ENCODE assay signal across 20 cellular contexts in the genomic region with DNA sequence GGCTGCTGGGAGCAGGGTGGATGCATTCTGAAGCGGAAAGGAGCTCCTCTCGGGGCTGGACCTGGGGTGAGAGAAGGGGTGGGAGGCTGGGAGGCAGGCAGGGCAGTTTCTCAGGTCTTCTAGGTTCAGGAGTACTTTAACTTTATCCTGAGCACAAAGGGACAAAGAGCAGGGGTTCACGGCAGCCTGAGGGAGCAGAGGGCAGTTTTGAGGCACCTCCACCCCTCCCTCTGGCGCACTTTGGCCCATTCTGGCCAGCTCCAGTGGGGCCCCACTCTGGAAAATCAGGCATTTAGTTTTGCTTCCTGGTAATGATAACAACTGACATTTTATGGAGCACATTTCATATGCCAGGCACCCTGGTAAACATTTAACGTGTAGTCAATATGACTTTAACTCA. TPM values are rescaled to one million over a fixed set of nuclear protein-coding genes. Genes with fewer than 3 reads are reported as not detected.
"Had no signal": no experiment of that assay in that cellular context is flagged by ENCODE, and none has a peak within 500 bp of the region (broad histone marks: within the 10 kb centered on the region; RNA-seq: fewer than 3 reads in every experiment).

No MANE protein-coding gene starts in this region.

- H3K27ac ChIP-seq: breast epithelium, neutrophil, right atrium auricular region, upper lobe of left lung had no signal

- H3K4me3 ChIP-seq: breast epithelium, right atrium auricular region, smooth muscle cell, upper lobe of left lung had no signal

- H3K4me3 Mint-ChIP-seq: activated CD4-positive, alpha-beta T cell treated with anti-CD3 and anti-CD28 coated beads, Interleukin-2, amount 10 ng/mL, durations not matched to agents 24 days and 14 days; activated naive CD8-positive, alpha-beta T cell treated with anti-CD3 and anti-CD28 coated beads for 36 hours; activated T-cell treated with anti-CD3 and anti-CD28 coated beads, Interleukin-2, amount 50 U/mL, for 72 hours had no signal

- FAIRE-seq: TTC549 had no signal

- DNase-seq: activated CD4-positive, alpha-beta T cell treated with anti-CD3 and anti-CD28 coated beads, Interleukin-2, amount 10 ng/mL, durations not matched to agents 24 days and 14 days; activated CD4-positive, CD25-positive, alpha-beta regulatory T cell; activated CD8-positive, alpha-beta memory T cell treated with anti-CD3 and anti-CD28 coated beads, Interleukin-2, amount 50 U/mL, for 48 hours; activated gamma-delta T cell; activated naive CD8-positive, alpha-beta T cell treated with anti-CD3 and anti-CD28 coated beads for 36 hours; activated T-cell treated with anti-CD3 and anti-CD28 coated beads, Interleukin-2, amount 50 U/mL, for 72 hours; cerebellar nuclear complex; dermis blood vessel endothelial cell; left ventricle myocardium superior; naive B cell; stimulated activated CD4-positive, alpha-beta T cell treated with anti-CD3 and anti-CD28 coated beads, Interleukin-4, amount 100 ng/mL, for 4 hours; stimulated activated CD8-positive, alpha-beta memory T cell treated with anti-CD3 and anti-CD28 coated beads, Interleukin-4, amount 100 ng/mL, for 48 hours; stimulated activated naive CD4-positive, alpha-beta T cell treated with Interleukin-2 at 50 U/mL for 16 hours; upper lobe of left lung had no signal

- ATAC-seq: activated T-cell treated with anti-CD3 and anti-CD28 coated beads, Interleukin-2, amount 50 U/mL, for 72 hours; left ventricle myocardium superior had no signal

- H3K4me2 ChIP-seq: smooth muscle cell had no signal

- H3K9me3 Mint-ChIP-seq: activated T-cell treated with anti-CD3 and anti-CD28 coated beads, Interleukin-2, amount 50 U/mL, for 72 hours had no signal

- H3K27me3 ChIP-seq: breast epithelium, right atrium auricular region had no signal

- H3K27ac Mint-ChIP-seq: activated CD4-positive, alpha-beta T cell treated with anti-CD3 and anti-CD28 coated beads, Interleukin-2, amount 10 ng/mL, durations not matched to agents 24 days and 14 days; activated naive CD8-positive, alpha-beta T cell treated with anti-CD3 and anti-CD28 coated beads for 36 hours; activated T-cell treated with anti-CD3 and anti-CD28 coated beads, Interleukin-2, amount 50 U/mL, for 72 hours had no signal

- H3K36me3 ChIP-seq: breast epithelium, neutrophil, right atrium auricular region, upper lobe of left lung had no signal

- H3K9me3 ChIP-seq: breast epithelium had no signal

RNA-seq across cellular contexts. Expression of a gene that starts 14.3 kb away (rescaled TPM):
- total RNA-seq: activated CD4-positive, alpha-beta T cell treated with anti-CD3 and anti-CD28 coated beads, Interleukin-2, amount 10 ng/mL, durations not matched to agents 24 days and 14 days; T-helper 2 cell treated with Interferon-gamma antibody and Interleukin-4, amounts not matched to agents 100 ng/mL and 5 ng/mL, for 36 hours had no signal
